Comparison of ENCODE assay signal across 18 cellular contexts in the genomic region with DNA sequence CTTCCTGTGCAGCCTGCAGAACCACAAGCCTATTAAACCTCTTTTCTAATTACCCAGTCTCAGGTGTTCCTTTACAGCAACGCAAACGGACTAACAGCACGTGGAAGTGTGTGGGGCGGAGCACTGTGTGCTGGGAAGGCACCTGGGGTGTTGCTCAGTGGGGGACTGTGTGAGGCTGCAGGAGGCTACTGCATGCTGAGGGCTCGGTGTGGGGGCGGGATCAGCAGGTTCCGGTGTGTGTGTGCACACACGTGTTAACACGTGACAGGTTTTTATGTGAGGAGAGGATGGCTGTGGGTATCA. TPM values are rescaled to one million over a fixed set of nuclear protein-coding genes. Genes with fewer than 3 reads are reported as not detected.
A peak's percentile ranks its signal among the peaks of the same experiment; 100 is the strongest.
DNase-seq lines count a peak whose midpoint lies in the region; ATAC-seq and TF ChIP-seq lines count a peak whose summit lies in the region.
"Had no signal": no experiment of that assay in that cellular context is flagged by ENCODE, and none has a peak within 500 bp of the region (broad histone marks: within the 10 kb centered on the region; RNA-seq: fewer than 3 reads in every experiment).

No MANE protein-coding gene starts in this region.

- intact Hi-C loops in spleen (cut with DNase I; ENCODE audit: low total_unique reads): no loop called here

- H3K4me1 ChIP-seq in HEK293 (ENCODE audit: control insufficient read depth, insufficient read depth, low read length) (no peaks in the 10 kb centered on the region), lung (ENCODE audit: control insufficient read depth in 2 of 2, insufficient read depth in 2 of 2, low read length in 2 of 2) (no peaks in the 10 kb centered on the region), spleen (no peaks in the 10 kb centered on the region), GM23248 (ENCODE audit: insufficient read depth) (no peaks in the 10 kb centered on the region)

- no peaks in the 10 kb centered on the region for H3F3A ChIP-seq in GM23248 (ENCODE audit: insufficient read depth)

- H4K20me1 ChIP-seq in GM23248 (ENCODE audit: insufficient read depth): no peaks in the 10 kb centered on the region

- POLR2A ChIA-PET in HEK293 (lab: Yijun Ruan, JAX): no interaction called here

- no peak overlapping the region for H3K4me2 ChIP-seq in GM23248 (ENCODE audit: unreplicated experiment)

- DNase-seq in AG08396 (ENCODE audit: low spot score) (peak; percentile 3), lung (ENCODE audit: low spot score) (peak; percentile 18), spleen (peak; percentile 42), GM23248 (no peak)
- no peak for DNase-seq in activated CD4-positive, alpha-beta T cell treated with anti-CD3 and anti-CD28 coated beads for 48 hours
- no peak for DNase-seq in T-helper 2 cell treated with Interferon-gamma antibody and Interleukin-4, amounts not matched to agents 5 μg/mL and 100 μg/mL, for 36 hours (ENCODE audit: low spot score)
- DNase-seq: C1 segment of cervical spinal cord; CD8-positive, alpha-beta memory T cell; DMS79 treated with DMSO at 0.1 percent for 48 hours; KBM-7; NCI-H1105; NCI-H1694; NCI-H510A; NCI-H748 treated with DMSO at 0.1 percent for 48 hours; NK-92 treated with Interleukin-12 subunit alpha and Interleukin-12 subunit beta, amount 100 ng/mL, for 24 hours had no signal

- no peak for ATAC-seq in lung (ENCODE audit: insufficient read depth, low FRiP score)
- ATAC-seq: HepG2, Right ventricle myocardium inferior had no signal

- no peaks in the 10 kb centered on the region for H3K79me2 ChIP-seq in GM23248 (ENCODE audit: insufficient read depth)

- CTCF ChIA-PET in HEK293 (lab: Yijun Ruan, JAX): no interaction called here

- H3K4me3 ChIP-seq in HEK293 (ENCODE audit: low read depth, low read length): no peak overlapping the region
- H3K4me3 ChIP-seq in lung: no peak overlapping the region
- H3K4me3 ChIP-seq in spleen: no peak overlapping the region
- H3K4me3 ChIP-seq in GM23248: no peak overlapping the region

- no peaks in the 10 kb centered on the region for H3K4me1 Mint-ChIP-seq in T-helper 2 cell treated with Interferon-gamma antibody and Interleukin-4, amounts not matched to agents 5 μg/mL and 100 μg/mL, for 36 hours (ENCODE audit: low read depth)
- H3K4me1 Mint-ChIP-seq: CD8-positive, alpha-beta memory T cell had no signal

- H3K27ac Mint-ChIP-seq in T-helper 2 cell treated with Interferon-gamma antibody and Interleukin-4, amounts not matched to agents 5 μg/mL and 100 μg/mL, for 36 hours: no peak overlapping the region

- no peaks in the 10 kb centered on the region for H3K9me2 ChIP-seq in GM23248 (ENCODE audit: insufficient read depth)

- H3K27me3 ChIP-seq in lung (ENCODE audit: control insufficient read depth, insufficient read depth) (no peaks in the 10 kb centered on the region), spleen (replicated peaks in 1 of 7) (no peaks in the 10 kb centered on the region), GM23248 (replicated peaks; ENCODE audit: insufficient read depth) (no peaks in the 10 kb centered on the region)

- WGBS in lung, 2 donors: 91 to 96% methylated on average over 9 of the region's 9 CpGs
- 88 to 97% (median 91%) methylated on average over 9 of the region's 9 CpGs for WGBS in spleen, 5 donors
- 89 to 93% methylated on average over 9 of the region's 9 CpGs for WGBS in GM23248 (ENCODE audit: low coverage in 1 of 2, low lambda C conversion rate in 2 of 2, missing lambda C conversion rate in 2 of 2), 2 experiments

- TF ChIP-seq CTCF in HEK293 (tag by site-specific recombination; IDR thresholded peaks at IDR 0.05) (no peak), lung (IDR thresholded peaks at IDR 0.05; ENCODE audit: control extremely low read depth, extremely low read depth) (no peak), spleen (IDR thresholded peaks at IDR 0.05 in 8 of 11, conservative IDR thresholded peaks at IDR 0.05 in 3 of 11) (no peak)

- in situ Hi-C loops in GM23248 (cut with MboI): no loop called here

- no peak overlapping the region for H3K9ac ChIP-seq in GM23248

- no peaks in the 10 kb centered on the region for H3K9me3 Mint-ChIP-seq in T-helper 2 cell treated with Interferon-gamma antibody and Interleukin-4, amounts not matched to agents 5 μg/mL and 100 μg/mL, for 36 hours

- no peak overlapping the region for H3K4me3 Mint-ChIP-seq in T-helper 2 cell treated with Interferon-gamma antibody and Interleukin-4, amounts not matched to agents 5 μg/mL and 100 μg/mL, for 36 hours
- H3K4me3 Mint-ChIP-seq: CD8-positive, alpha-beta memory T cell had no signal

- TF ChIP-seq POLR2A in spleen (IDR thresholded peaks at IDR 0.05): no peak

- H2AFZ ChIP-seq in GM23248: no peak overlapping the region

- H3K36me3 Mint-ChIP-seq in T-helper 2 cell treated with Interferon-gamma antibody and Interleukin-4, amounts not matched to agents 5 μg/mL and 100 μg/mL, for 36 hours (ENCODE audit: low read depth): peaks cover 8% of the 10 kb centered on the region

- H3K27me3 Mint-ChIP-seq in T-helper 2 cell treated with Interferon-gamma antibody and Interleukin-4, amounts not matched to agents 5 μg/mL and 100 μg/mL, for 36 hours (ENCODE audit: low read depth): no peaks in the 10 kb centered on the region
- H3K27me3 Mint-ChIP-seq: CD8-positive, alpha-beta memory T cell had no signal

- no peaks in the 10 kb centered on the region for H3K9me3 ChIP-seq in HEK293 (ENCODE audit: control insufficient read depth, insufficient read depth, low read depth, low read length)
- H3K9me3 ChIP-seq in lung (ENCODE audit: control insufficient read depth in 2 of 2, insufficient read depth in 1 of 2, low read length in 1 of 2): peaks cover 0 to 4% of the 10 kb centered on the region in 2 donors
- peaks cover 0 to 2% (median 0%) of the 10 kb centered on the region in 8 donors for H3K9me3 ChIP-seq in spleen
- no peaks in the 10 kb centered on the region for H3K9me3 ChIP-seq in GM23248 (ENCODE audit: low read depth)

- H3K36me3 ChIP-seq in HEK293 (ENCODE audit: control insufficient read depth in 2 of 2, insufficient read depth in 1 of 2, low read length in 2 of 2) (peaks cover 0 to 9% of the 10 kb centered on the region in 2 experiments; a peak in 1 of 3 replicates), lung (ENCODE audit: control insufficient read depth in 2 of 2, insufficient read depth in 2 of 2, low read length in 2 of 2) (peaks cover 3 to 24% of the 10 kb centered on the region in 2 donors), spleen (peaks cover 0 to 82% (median 21%) of the 10 kb centered on the region in 6 donors), GM23248 (ENCODE audit: low read depth) (no peaks in the 10 kb centered on the region)

- H3K27ac ChIP-seq in HEK293 (ENCODE audit: extremely low read depth, low read depth, low read length) (no peak overlapping the region), lung (ENCODE audit: low read depth in 1 of 2, low read length in 1 of 2) (no peak overlapping the region), spleen (no peak overlapping the region), GM23248 (no peak overlapping the region)

TF ChIP-seq in HEK293, 187 proteins besides CTCF, POLR2A, EP300 and RAD21:
- TF ChIP-seq ZNF561 (tag by site-specific recombination; IDR thresholded peaks at IDR 0.05; ENCODE audit: borderline replicate concordance): no peak
- 0 out of 2 replicates have a peak, but pooled peaks have one; percentile 7 for TF ChIP-seq ZIC2 (tag by site-specific recombination; IDR thresholded peaks at IDR 0.05)
TF ChIP-seq in HEK293: peak in this region for 1.

RNA-seq across cellular contexts. Expression of a gene that starts 58.9 kb away (rescaled TPM):
- total RNA-seq in lung (10 to 100 TPM; 15.8 to 34.8 TPM), spleen (10 to 100 TPM; 26.5 to 45.5 (median 30.1) TPM)
- polyA plus RNA-seq in lung (10 to 100 TPM in 1 of 2 donors, 1 to 10 TPM in 1; 9.3 to 13.9 TPM), spleen (10 to 100 TPM in 1 of 3 donors, 1 to 10 TPM in 2; 7.6 to 11.4 (median 8.1) TPM), GM23248 (2016; fragmentation: Nextera tagmentation; extraction: Ambion mirVana) (5.1 and 5.6 TPM in 2 replicates)
- total RNA-seq in GM23248 (2014; rRNA removed; shearing (Covaris generic)): 10.1 and 12.8 TPM in 2 replicates

Comparison
In these comparisons a context has a peak if more than half of its experiments do, and no peak if none do; other contexts are left out.
1. DNase-seq: peak in AG08396 (single experiment), lung (single experiment) and spleen (single experiment); none in activated CD4-positive, alpha-beta T cell treated with anti-CD3 and anti-CD28 coated beads for 48 hours (single experiment), GM23248 (single experiment) and T-helper 2 cell treated with Interferon-gamma antibody and Interleukin-4, amounts not matched to agents 5 μg/mL and 100 μg/mL, for 36 hours (single experiment).